ENCODE assay signal across 24 cellular contexts in the genomic region with DNA sequence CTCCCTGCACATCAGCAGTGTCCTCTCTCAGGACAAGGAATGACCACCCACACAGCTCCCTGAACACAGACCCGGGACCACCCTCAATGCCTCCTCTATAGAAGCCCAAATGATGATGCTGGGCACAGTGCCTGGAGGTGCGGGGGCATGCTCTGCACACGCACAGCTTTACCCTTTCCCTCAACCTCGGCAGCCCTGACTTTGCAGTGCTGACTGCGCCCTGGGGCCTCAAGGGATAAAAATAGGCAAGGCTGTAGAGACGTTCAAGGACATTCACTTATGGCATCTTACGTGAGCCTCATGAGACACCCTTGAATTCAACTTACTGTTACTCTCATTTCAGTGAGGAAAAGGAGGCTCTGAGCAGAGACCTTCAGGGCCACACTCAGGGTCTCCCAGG.
"Had no signal": no experiment of that assay in that cellular context is flagged by ENCODE, and none has a peak within 500 bp of the region (broad histone marks: within the 10 kb centered on the region; RNA-seq: fewer than 3 reads in every experiment).

No MANE protein-coding gene starts in this region.

- H3K27me3 ChIP-seq: neural progenitor cell, ovary, right lobe of liver, sigmoid colon, stomach, thyroid gland, tibial nerve, upper lobe of left lung, vagina had no signal

- H3K9me3 ChIP-seq: ovary, psoas muscle, right lobe of liver, sigmoid colon, thoracic aorta, thyroid gland, vagina had no signal

- H3K4me3 ChIP-seq: neural progenitor cell, ovary, psoas muscle, right lobe of liver, sigmoid colon, stomach, thoracic aorta, thyroid gland, tibial nerve, upper lobe of left lung, vagina had no signal

- H3K4me1 ChIP-seq: neural progenitor cell, parathyroid adenoma, psoas muscle, right lobe of liver, sigmoid colon, stomach, thyroid gland, tibial nerve, upper lobe of left lung, vagina had no signal

- ATAC-seq: natural killer cell; psoas muscle; right lobe of liver; stimulated activated effector memory CD8-positive, alpha-beta T cell treated with anti-CD3 and anti-CD28 coated beads, Interleukin-12 subunit alpha, Interleukin-12 subunit beta, amount 100 ng/mL, for 72 hours; stimulated activated naive B cell treated with anti-CD40 and anti-IgM and Interleukin-4, amounts not matched to agents 10 μg/mL and 1 μg/mL and 100 μg/mL, for 72 hours had no signal

- DNase-seq: natural killer cell; occipital lobe; posterior cingulate gyrus; psoas muscle; right lobe of liver; small intestine; stimulated activated CD4-positive, alpha-beta T cell treated with anti-CD3 and anti-CD28 coated beads, Interleukin-15, amount 100 ng/mL, for 24 hours; stimulated activated CD4-positive, alpha-beta T cell treated with anti-CD3 and anti-CD28 coated beads, Interleukin-2, amount 100 ng/mL, for 24 hours; stimulated activated CD4-positive, alpha-beta T cell treated with anti-CD3 and anti-CD28 coated beads, Interleukin-2, amount 100 ng/mL, for 48 hours; stimulated activated CD4-positive, alpha-beta T cell treated with anti-CD3 and anti-CD28 coated beads, Interleukin-4, amount 100 ng/mL, for 24 hours; stimulated activated naive B cell treated with anti-CD40 and anti-IgM and Interleukin-4, amounts not matched to agents 10 μg/mL and 1 μg/mL and 100 μg/mL, for 72 hours; stimulated activated naive CD4-positive, alpha-beta T cell treated with Interleukin-2 at 50 U/mL for 16 hours; stomach; thyroid gland; trophoblast cell; upper lobe of left lung had no signal

- H3K36me3 ChIP-seq: neural progenitor cell, ovary, right lobe of liver, sigmoid colon, stomach, thoracic aorta, thyroid gland, tibial nerve, upper lobe of left lung, vagina had no signal

- H3K27ac ChIP-seq: neural progenitor cell, ovary, parathyroid adenoma, psoas muscle, right lobe of liver, sigmoid colon, stomach, thoracic aorta, thyroid gland, tibial nerve, upper lobe of left lung, vagina had no signal
